In genomic region chr19:57443121-57443696, GRCh38 we compare ENCODE assay signal across 20 cellular contexts.
"Had no signal": no experiment of that assay in that cellular context is flagged by ENCODE, and none has a peak within 500 bp of the region (broad histone marks: within the 10 kb centered on the region; RNA-seq: fewer than 3 reads in every experiment).

No MANE protein-coding gene starts in this region.

- DNase-seq: activated CD4-positive, alpha-beta T cell treated with anti-CD3 and anti-CD28 coated beads, Interleukin-2, amount 10 ng/mL, durations not matched to agents 7 days and 5 days; activated CD8-positive, alpha-beta memory T cell treated with anti-CD3 and anti-CD28 coated beads, Interleukin-2, amount 50 U/mL, for 48 hours; activated effector memory CD4-positive, alpha-beta T cell treated with anti-CD3 and anti-CD28 coated beads, Interleukin-2, amount 50 U/mL, for 16 hours; activated naive CD4-positive, alpha-beta T cell treated with anti-CD3 and anti-CD28 coated beads, Interleukin-2, amount 50 U/mL, for 16 hours; activated T-cell treated with anti-CD3 and anti-CD28 coated beads, Interleukin-2, amount 50 U/mL, for 48 hours; aorta; effector CD8-positive, alpha-beta T cell; foreskin keratinocyte; hippocampal formation; mucosa of descending colon; naive B cell; retina; stimulated activated CD4-positive, alpha-beta T cell treated with anti-CD3 and anti-CD28 coated beads, Interleukin-12 subunit alpha, Interleukin-12 subunit beta, amount 100 ng/mL, for 4 hours; stimulated activated CD4-positive, alpha-beta T cell treated with anti-CD3 and anti-CD28 coated beads, Interleukin-1b, Interleukin-23, amount 100 ng/mL, for 48 hours; stimulated activated CD8-positive, alpha-beta memory T cell treated with anti-CD3 and anti-CD28 coated beads, Interleukin-4, amount 100 ng/mL, for 48 hours; stimulated activated naive CD4-positive, alpha-beta T cell treated with Interleukin-2 at 50 U/mL for 16 hours; substantia nigra; uterus had no signal

- H3K27me3 Mint-ChIP-seq: activated CD4-positive, alpha-beta T cell treated with anti-CD3 and anti-CD28 coated beads, Interleukin-2, amount 10 ng/mL, durations not matched to agents 7 days and 5 days; dendritic cell treated with granulocyte-macrophage colony-stimulating factor and Interleukin-4, amounts not matched to agents 40 ng/mL and 50 ng/mL, for 4 days; naive B cell had no signal

- ATAC-seq: foreskin keratinocyte, left lobe of liver, mucosa of descending colon had no signal

- H3K27ac Mint-ChIP-seq: activated CD4-positive, alpha-beta T cell treated with anti-CD3 and anti-CD28 coated beads, Interleukin-2, amount 10 ng/mL, durations not matched to agents 7 days and 5 days; dendritic cell treated with granulocyte-macrophage colony-stimulating factor and Interleukin-4, amounts not matched to agents 40 ng/mL and 50 ng/mL, for 4 days had no signal

- H3K4me3 Mint-ChIP-seq: activated CD4-positive, alpha-beta T cell treated with anti-CD3 and anti-CD28 coated beads, Interleukin-2, amount 10 ng/mL, durations not matched to agents 7 days and 5 days; dendritic cell treated with granulocyte-macrophage colony-stimulating factor and Interleukin-4, amounts not matched to agents 40 ng/mL and 50 ng/mL, for 4 days had no signal

- H3K4me1 Mint-ChIP-seq: activated CD4-positive, alpha-beta T cell treated with anti-CD3 and anti-CD28 coated beads, Interleukin-2, amount 10 ng/mL, durations not matched to agents 7 days and 5 days had no signal
